ENCODE assay signal across 18 cellular contexts in genomic region chr5:120239076-120239475, GRCh38.
"Had no signal": no experiment of that assay in that cellular context is flagged by ENCODE, and none has a peak within 500 bp of the region (broad histone marks: within the 10 kb centered on the region; RNA-seq: fewer than 3 reads in every experiment).

No MANE protein-coding gene starts in this region.

- H3K27ac ChIP-seq: body of pancreas, heart right ventricle had no signal

- H3K27me3 ChIP-seq: body of pancreas, heart right ventricle had no signal

- H3K36me3 ChIP-seq: heart right ventricle had no signal

- H3K4me1 ChIP-seq: body of pancreas had no signal

- H3K9me3 ChIP-seq: body of pancreas, mucosa of descending colon had no signal

- ATAC-seq: body of pancreas, heart right ventricle, left ventricle myocardium superior, mucosa of descending colon had no signal

- DNase-seq: activated B cell treated with CpG ODN at 0.5 μM for 24 hours; activated CD4-positive, alpha-beta memory T cell treated with anti-CD3 and anti-CD28 coated beads for 36 hours; activated CD4-positive, alpha-beta T cell treated with anti-CD3 and anti-CD28 coated beads for 4 hours; activated gamma-delta T cell treated with Interleukin-2 at 50 U/mL for 16 hours; activated T-cell treated with anti-CD3 and anti-CD28 coated beads for 4 hours; amniotic stem cell; body of pancreas; endodermal cell; heart right ventricle; left ventricle myocardium superior; mucosa of descending colon; naive B cell; retina; stimulated activated CD4-positive, alpha-beta T cell treated with anti-CD3 and anti-CD28 coated beads, Interleukin-12 subunit alpha, Interleukin-12 subunit beta, amount 100 ng/mL, for 4 hours; stimulated activated CD4-positive, alpha-beta T cell treated with anti-CD3 and anti-CD28 coated beads, Interleukin-1b, Interleukin-23, amount 100 ng/mL, for 48 hours; stimulated activated CD8-positive, alpha-beta memory T cell treated with anti-CD3 and anti-CD28 coated beads, Interleukin-4, amount 100 ng/mL, for 48 hours; stimulated activated naive CD4-positive, alpha-beta T cell; T-helper 9 cell had no signal

- H3K4me3 ChIP-seq: body of pancreas, heart right ventricle, mucosa of descending colon had no signal
